Comparison of ENCODE assay signal across 9 cellular contexts in genomic region chr12:111429760-111430417, GRCh38.
DNase-seq lines count a peak whose midpoint lies in the region; ATAC-seq and TF ChIP-seq lines count a peak whose summit lies in the region.
"Had no signal": no experiment of that assay in that cellular context is flagged by ENCODE, and none has a peak within 500 bp of the region (broad histone marks: within the 10 kb centered on the region; RNA-seq: fewer than 3 reads in every experiment).

No MANE protein-coding gene starts in this region.

- peaks cover 6% of the 10 kb centered on the region; the same call in 1 of the 2 replicates for H3F3A ChIP-seq in DOHH2 (ENCODE audit: control insufficient read depth, insufficient read depth)

- peak overlapping the region; percentile 10 for H3K4me2 ChIP-seq in DOHH2 (ENCODE audit: low read length)

- H3K36me3 Mint-ChIP-seq in central memory CD8-positive, alpha-beta T cell (ENCODE audit: insufficient read depth) = peaks cover 47% of the 10 kb centered on the region

- ATAC-seq in central memory CD8-positive, alpha-beta T cell (replicated peaks; ENCODE audit: extremely low read depth, poor library complexity, severe bottlenecking) = peak; percentile 31

- peak overlapping the region; percentile 87 for H3K4me3 Mint-ChIP-seq in central memory CD8-positive, alpha-beta T cell

- no peaks in the 10 kb centered on the region for H3K9me2 ChIP-seq in DOHH2 (replicated peaks; ENCODE audit: control insufficient read depth, low read length)

- H3K27me3 Mint-ChIP-seq in central memory CD8-positive, alpha-beta T cell = no peaks in the 10 kb centered on the region

- no peaks in the 10 kb centered on the region for H3K27me3 ChIP-seq in DOHH2 (ENCODE audit: control insufficient read depth, low read length)

- peaks cover 44% of the 10 kb centered on the region for H3K79me2 ChIP-seq in DOHH2 (ENCODE audit: control insufficient read depth, low read length)

- H3K36me3 ChIP-seq in DOHH2 (ENCODE audit: control insufficient read depth, low read length) = no peaks in the 10 kb centered on the region; the same call in 1 of the 2 replicates

- peaks cover 54% of the 10 kb centered on the region for H3K4me1 ChIP-seq in DOHH2 (ENCODE audit: control insufficient read depth, low read length)

- H3K4me3 ChIP-seq in DOHH2 (ENCODE audit: low read length) = no peak overlapping the region

- no peaks in the 10 kb centered on the region for H3K9me3 Mint-ChIP-seq in central memory CD8-positive, alpha-beta T cell

- H3K27ac ChIP-seq in DOHH2 (ENCODE audit: low read depth, low read length) = no peak overlapping the region

- TF ChIP-seq CTCF in DOHH2 (IDR thresholded peaks at IDR 0.05; ENCODE audit: low read depth, low read length, poor library complexity, severe bottlenecking) = no peak

- H3K9me3 ChIP-seq in DOHH2 (ENCODE audit: control insufficient read depth, insufficient read depth, low read length) = no peaks in the 10 kb centered on the region

- DNase-seq in T-helper 9 cell = peak; percentile 73
- DNase-seq in central memory CD8-positive, alpha-beta T cell (ENCODE audit: low spot score in 2 of 2) = peak; percentile 47 to 70
- DNase-seq in stimulated activated CD4-positive, alpha-beta T cell treated with anti-CD3 and anti-CD28 coated beads, Interleukin-15, amount 100 ng/mL, for 24 hours = peak; percentile 70
- DNase-seq in amniotic stem cell (lab: John Stamatoyannopoulos, UW) = no peak
- no peak for DNase-seq in DMS114 treated with DMSO at 0.1 percent for 48 hours (lab: John Stamatoyannopoulos, UW; ENCODE audit: unreplicated experiment)
- no peak for DNase-seq in SIG-M5 (lab: John Stamatoyannopoulos, UW)
- DNase-seq in amygdala (lab: John Stamatoyannopoulos, UW) = no peak
- DNase-seq: NCI-H446 had no signal

- H4K20me1 ChIP-seq in DOHH2 (ENCODE audit: control insufficient read depth, insufficient read depth, low read depth, low read length) = peaks cover 41% of the 10 kb centered on the region

- H3K27ac Mint-ChIP-seq in central memory CD8-positive, alpha-beta T cell (ENCODE audit: low read depth) = peak overlapping the region; percentile 100

- peaks cover 86% of the 10 kb centered on the region for H3K4me1 Mint-ChIP-seq in central memory CD8-positive, alpha-beta T cell

Comparison
In these comparisons a context has a peak if more than half of its experiments do, and no peak if none do; other contexts are left out.
1. DNase-seq: peak in T-helper 9 cell (single experiment), central memory CD8-positive, alpha-beta T cell (2 of 2) and stimulated activated CD4-positive, alpha-beta T cell treated with anti-CD3 and anti-CD28 coated beads, Interleukin-15, amount 100 ng/mL, for 24 hours (single experiment); none in amniotic stem cell (single experiment), DMS114 treated with DMSO at 0.1 percent for 48 hours (single experiment), SIG-M5 (single experiment) and amygdala (0 of 56).